In the genomic region with DNA sequence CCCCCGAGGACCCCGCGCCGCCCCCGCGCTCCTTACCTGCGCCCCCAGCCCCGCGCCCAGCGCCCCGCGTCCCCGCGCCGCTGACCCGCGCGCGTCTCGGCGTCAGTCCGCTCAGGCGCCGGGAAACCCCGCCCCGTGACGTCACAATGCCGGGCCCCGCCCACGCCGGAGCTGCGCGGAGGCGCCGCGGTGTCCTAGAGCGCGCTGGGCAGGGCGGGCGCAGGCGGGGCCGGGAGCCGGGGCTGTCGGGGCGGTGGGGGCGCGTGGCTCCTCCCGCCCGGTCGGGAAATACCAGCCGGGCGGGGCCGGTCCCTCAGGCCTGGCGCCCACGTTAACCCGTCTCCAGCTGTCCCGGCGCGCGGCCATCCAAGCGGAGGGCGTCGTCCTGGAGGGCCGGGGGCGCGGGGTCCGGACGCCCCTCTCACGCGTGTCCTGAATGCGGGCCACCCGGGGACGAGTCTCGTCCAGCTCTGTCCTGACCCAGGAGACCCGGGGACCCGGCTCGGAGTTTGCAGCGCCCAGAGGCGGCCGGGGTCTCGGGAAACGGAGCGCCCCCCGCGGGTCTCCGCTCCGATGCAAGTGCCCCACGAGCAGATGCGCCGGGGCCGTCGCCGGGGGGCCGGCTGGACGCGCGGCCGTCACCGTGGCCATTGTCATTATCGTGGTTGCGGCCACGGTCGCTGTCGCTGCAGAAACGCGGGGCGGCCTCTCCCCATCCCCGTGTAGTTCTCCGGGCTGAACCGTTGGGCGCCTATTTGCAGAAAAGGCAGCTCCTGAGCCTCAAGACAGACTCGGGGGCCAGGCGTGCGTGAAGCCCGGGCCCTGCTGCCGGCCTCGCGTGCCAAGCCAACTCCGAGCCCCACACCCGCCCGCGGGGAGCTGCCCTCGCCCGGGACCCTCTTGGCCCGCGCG, we compare ENCODE assay signal across 8 cellular contexts. TPM values are rescaled to one million over a fixed set of nuclear protein-coding genes. Genes with fewer than 3 reads are reported as not detected.
DNase-seq lines count a peak whose midpoint lies in the region; ATAC-seq and TF ChIP-seq lines count a peak whose summit lies in the region.

A gene (minus strand): TSS at position 109 of the 912 bp plus-strand sequence. CDS start 727 bp downstream, outside the sequence.

- H3K9me3 ChIP-seq in HUES48 (ENCODE audit: control insufficient read depth, insufficient read depth, low read length), result no peaks in the 10 kb centered on the region

- H3K36me3 Mint-ChIP-seq in natural killer cell treated with Interleukin-12 subunit alpha and Interleukin-12 subunit beta and Interleukin-15 and Interleukin-18, amount 100 ng/mL, for 72 hours, result no peaks in the 10 kb centered on the region

- no peak for TF ChIP-seq CTCF in GM20000 (IDR thresholded peaks at IDR 0.05; ENCODE audit: extremely low read depth, missing control alignments)

- H3K36me3 ChIP-seq in HUES48 (ENCODE audit: control insufficient read depth, insufficient read depth, low read length), result no peaks in the 10 kb centered on the region

- H3K4me1 ChIP-seq in HUES48 (ENCODE audit: control insufficient read depth, insufficient read depth, low read length), result peaks cover 9% of the 10 kb centered on the region

- no peak within 1 kb of the TSS for H3K27ac ChIP-seq in HUES48 (ENCODE audit: low read depth, low read length)

- no peaks in the 10 kb centered on the region for H3K9me3 Mint-ChIP-seq in natural killer cell treated with Interleukin-12 subunit alpha and Interleukin-12 subunit beta and Interleukin-15 and Interleukin-18, amount 100 ng/mL, for 72 hours

- peak within 1 kb of the TSS; percentile 65 for H3K4me3 ChIP-seq in HUES48 (ENCODE audit: low read depth, low read length)

- peak within 1 kb of the TSS; percentile 48 to 50 for H3K27ac Mint-ChIP-seq in natural killer cell treated with Interleukin-12 subunit alpha and Interleukin-12 subunit beta and Interleukin-15 and Interleukin-18, amount 100 ng/mL, for 72 hours

- H3K4me1 Mint-ChIP-seq in natural killer cell treated with Interleukin-12 subunit alpha and Interleukin-12 subunit beta and Interleukin-15 and Interleukin-18, amount 100 ng/mL, for 72 hours (ENCODE audit: low read depth in 2 of 2), result peaks cover 14 to 18% of the 10 kb centered on the region in 2 donors

- H3K4me3 Mint-ChIP-seq in natural killer cell treated with Interleukin-12 subunit alpha and Interleukin-12 subunit beta and Interleukin-15 and Interleukin-18, amount 100 ng/mL, for 72 hours, result peak within 1 kb of the TSS; percentile 84

- no peak within 1 kb of the TSS for H3K9ac ChIP-seq in HUES48 (ENCODE audit: low read depth, low read length)

- ATAC-seq in natural killer cell treated with Interleukin-12 subunit alpha and Interleukin-12 subunit beta and Interleukin-15 and Interleukin-18, amount 100 ng/mL, for 72 hours, result peak; percentile 94 to 96
- ATAC-seq in stimulated activated naive CD8-positive, alpha-beta T cell treated with anti-CD3 and anti-CD28 coated beads, Interleukin-15, Interleukin-2, amounts not matched to agents 100 U/mL and 50 U/mL, for 24 hours, result peak; percentile 82

- no peaks in the 10 kb centered on the region for H3K27me3 Mint-ChIP-seq in natural killer cell treated with Interleukin-12 subunit alpha and Interleukin-12 subunit beta and Interleukin-15 and Interleukin-18, amount 100 ng/mL, for 72 hours

- peak; percentile 92 for DNase-seq in COR-L47 (lab: John Stamatoyannopoulos, UW)
- DNase-seq in GM20000 (ENCODE audit: low spot score), result peak; percentile 98
- DNase-seq in RPMI7951 (ENCODE audit: low read depth), result peak; percentile 78
- DNase-seq in activated T-helper 1 cell treated with anti-CD3 and anti-CD28 coated beads, Interleukin-2, amount 50 U/mL, for 16 hours (ENCODE audit: low read depth in 1 of 2, low spot score in 1 of 2), result peak; percentile 88 to 95
- DNase-seq in fibroblast of peridontal ligament (ENCODE audit: extremely low read depth), result peak; percentile 73
- peak; percentile 94 for DNase-seq in natural killer cell treated with Interleukin-12 subunit alpha and Interleukin-12 subunit beta and Interleukin-15 and Interleukin-18, amount 100 ng/mL, for 72 hours (ENCODE audit: low spot score)
- peak; percentile 99 for DNase-seq in stimulated activated naive CD8-positive, alpha-beta T cell treated with anti-CD3 and anti-CD28 coated beads, Interleukin-15, Interleukin-2, amounts not matched to agents 100 U/mL and 50 U/mL, for 24 hours

- H3K27me3 ChIP-seq in HUES48 (ENCODE audit: control insufficient read depth, insufficient read depth, low read length), result peaks cover 64% of the 10 kb centered on the region

RNA-seq across cellular contexts. Expression of the gene that starts here (rescaled TPM):
- 15.4 and 19.6 TPM in 2 replicates for total RNA-seq in RPMI7951 (2014; rRNA removed; shearing (Covaris generic))
- total RNA-seq in natural killer cell treated with Interleukin-12 subunit alpha and Interleukin-12 subunit beta and Interleukin-15 and Interleukin-18, amount 100 ng/mL, for 72 hours, result 10 to 100 TPM; 23.8 to 28.1 TPM
